14 cellular contexts compared by ENCODE assay signal in genomic region chr9:122248448-122248865, GRCh38.
"Had no signal": no experiment of that assay in that cellular context is flagged by ENCODE, and none has a peak within 500 bp of the region (broad histone marks: within the 10 kb centered on the region; RNA-seq: fewer than 3 reads in every experiment).

No MANE protein-coding gene starts in this region.

- H3K4me1 Mint-ChIP-seq: stimulated activated naive B cell treated with anti-CD40 and anti-IgM and Interleukin-4, amounts not matched to agents 10 μg/mL and 1 μg/mL and 100 μg/mL, for 72 hours had no signal

- H3K9ac ChIP-seq: parathyroid adenoma had no signal

- H3K27me3 ChIP-seq: brain microvascular endothelial cell, dorsolateral prefrontal cortex, spleen had no signal

- H3K9me3 Mint-ChIP-seq: activated T-cell treated with anti-CD3 and anti-CD28 coated beads, Interleukin-2, amount 50 U/mL, for 24 hours; stimulated activated naive B cell treated with anti-CD40 and anti-IgM and Interleukin-4, amounts not matched to agents 10 μg/mL and 1 μg/mL and 100 μg/mL, for 72 hours; type B pancreatic cell had no signal

- H3K4me3 ChIP-seq: dorsolateral prefrontal cortex, spleen had no signal

- DNase-seq: activated effector memory CD4-positive, alpha-beta T cell treated with anti-CD3 and anti-CD28 coated beads, Interleukin-2, amount 50 U/mL, for 16 hours; activated T-cell treated with anti-CD3 and anti-CD28 coated beads, Interleukin-2, amount 50 U/mL, for 24 hours; brain microvascular endothelial cell; dorsolateral prefrontal cortex; glutamatergic neuron; left ventricle myocardium superior; spleen; stimulated activated CD4-positive, alpha-beta T cell treated with anti-CD3 and anti-CD28 coated beads, Interleukin-2, amount 100 ng/mL, for 24 hours; stimulated activated naive B cell treated with anti-CD40 and anti-IgM and Interleukin-4, amounts not matched to agents 10 μg/mL and 1 μg/mL and 100 μg/mL, for 72 hours; T-helper 2 cell had no signal

- H3K4me1 ChIP-seq: parathyroid adenoma had no signal

- H2AFZ ChIP-seq: parathyroid adenoma had no signal

- H3K27ac ChIP-seq: brain microvascular endothelial cell, dorsolateral prefrontal cortex, parathyroid adenoma, spleen had no signal

- H3K27me3 Mint-ChIP-seq: activated naive CD8-positive, alpha-beta T cell; activated T-cell treated with anti-CD3 and anti-CD28 coated beads, Interleukin-2, amount 50 U/mL, for 24 hours; stimulated activated naive B cell treated with anti-CD40 and anti-IgM and Interleukin-4, amounts not matched to agents 10 μg/mL and 1 μg/mL and 100 μg/mL, for 72 hours; type B pancreatic cell had no signal

- H3K79me2 ChIP-seq: parathyroid adenoma had no signal

- ATAC-seq: left ventricle myocardium superior; sciatic nerve; stimulated activated naive B cell treated with anti-CD40 and anti-IgM and Interleukin-4, amounts not matched to agents 10 μg/mL and 1 μg/mL and 100 μg/mL, for 72 hours had no signal

- H3K9me3 ChIP-seq: spleen had no signal

- H3K27ac Mint-ChIP-seq: activated naive CD8-positive, alpha-beta T cell; activated T-cell treated with anti-CD3 and anti-CD28 coated beads, Interleukin-2, amount 50 U/mL, for 24 hours; stimulated activated naive B cell treated with anti-CD40 and anti-IgM and Interleukin-4, amounts not matched to agents 10 μg/mL and 1 μg/mL and 100 μg/mL, for 72 hours; type B pancreatic cell had no signal

- H3K4me3 Mint-ChIP-seq: activated naive CD8-positive, alpha-beta T cell; activated T-cell treated with anti-CD3 and anti-CD28 coated beads, Interleukin-2, amount 50 U/mL, for 24 hours; stimulated activated naive B cell treated with anti-CD40 and anti-IgM and Interleukin-4, amounts not matched to agents 10 μg/mL and 1 μg/mL and 100 μg/mL, for 72 hours; type B pancreatic cell had no signal
